In the genomic region with DNA sequence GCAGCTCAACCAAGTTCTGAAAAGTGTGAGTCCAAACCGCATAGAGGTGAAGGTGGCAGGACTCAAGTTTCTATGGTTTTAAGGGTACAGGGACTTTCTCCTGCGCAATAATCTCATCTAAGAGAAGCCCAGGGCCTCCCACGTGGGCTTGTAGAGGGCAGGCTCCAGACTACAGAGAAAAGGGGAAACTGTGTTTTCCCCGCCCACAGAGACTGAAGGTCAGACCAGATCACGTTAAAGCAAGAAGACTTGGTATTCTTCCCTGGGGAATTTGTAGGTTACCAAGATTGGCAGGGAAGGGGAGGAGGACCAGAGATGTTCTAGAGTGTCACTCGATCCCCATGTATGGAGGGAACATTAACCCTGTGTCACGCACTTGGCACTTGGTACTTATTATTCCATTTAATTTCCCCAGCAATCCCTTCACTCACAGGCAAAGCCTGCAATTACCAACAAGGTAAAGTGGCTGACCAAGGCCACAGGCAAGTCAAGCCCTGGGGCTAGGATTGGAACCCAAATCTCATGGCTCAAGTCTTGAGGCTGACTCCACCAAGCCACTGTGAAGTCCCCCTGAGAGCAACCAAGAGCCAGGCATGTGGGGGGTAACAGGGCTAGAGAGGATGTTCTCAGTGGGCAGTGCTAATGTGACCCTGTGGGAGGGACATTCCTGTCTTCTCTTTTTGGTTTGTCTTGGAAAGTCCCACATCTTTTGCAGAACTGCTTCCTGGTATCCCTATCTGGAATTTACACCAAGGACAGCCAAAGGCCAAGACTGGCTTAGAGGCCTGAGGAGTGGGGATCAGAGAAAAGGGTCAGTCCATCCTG, we compare ENCODE assay signal across 1 cellular context.
TF ChIP-seq lines count a peak whose summit lies in the region.

No MANE protein-coding gene starts in this region.

TF ChIP-seq in GM12878, 131 proteins besides CTCF, POLR2A, EP300 and RAD21 (continued from another document):
- TF ChIP-seq E4F1 (IDR thresholded peaks at IDR 0.05; ENCODE audit: borderline replicate concordance, partially characterized antibody) (no peak), BCL11A (IDR thresholded peaks at IDR 0.05; ENCODE audit: low read depth, low read length) (no peak; the same call in 1 of the 2 replicates)
